Comparison of ENCODE assay signal across 19 cellular contexts in the genomic region with DNA sequence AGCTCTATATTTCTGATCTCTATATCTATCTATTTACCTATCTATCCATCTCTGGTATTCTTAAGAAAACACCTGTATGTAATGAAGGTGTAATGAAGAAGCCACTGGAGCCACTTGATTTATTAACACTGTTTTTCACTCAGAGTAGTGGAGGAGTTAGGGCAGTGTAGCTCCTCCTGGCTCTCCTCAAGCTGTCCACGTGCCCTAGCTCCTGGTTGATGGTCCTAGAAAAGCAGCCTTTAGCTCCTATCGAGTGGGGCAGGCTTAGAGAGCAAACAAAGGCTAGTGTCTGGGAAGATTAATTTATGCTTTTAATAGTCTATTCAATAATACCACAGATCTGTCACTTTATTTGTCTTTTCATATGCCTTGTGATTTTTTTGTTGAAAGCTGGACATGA.
DNase-seq lines count a peak whose midpoint lies in the region; ATAC-seq and FAIRE-seq lines count a peak whose summit lies in the region.
"Had no signal": no experiment of that assay in that cellular context is flagged by ENCODE, and none has a peak within 500 bp of the region (broad histone marks: within the 10 kb centered on the region; RNA-seq: fewer than 3 reads in every experiment).

No MANE protein-coding gene starts in this region.

- no peak overlapping the region for H3K4me3 ChIP-seq in right cardiac atrium (ENCODE audit: low read length)
- H3K4me3 ChIP-seq: A549, SK-N-MC had no signal

- no peak overlapping the region for H3K27ac ChIP-seq in right cardiac atrium (ENCODE audit: low read length)
- H3K27ac ChIP-seq: A549, SK-N-MC had no signal

- intact Hi-C loops in Right ventricle myocardium superior (cut with DNase I) = no loop called here
- intact Hi-C loops in right cardiac atrium (cut with DNase I) = no loop called here

- FAIRE-seq in islet of Langerhans (lab: Jason Lieb, UNC) = peak; percentile 99
- FAIRE-seq: A549 had no signal

- DNase-seq in DMS53 (lab: John Stamatoyannopoulos, UW) = peak; percentile 61
- DNase-seq in NCI-H1092 treated with DMSO at 0.1 percent for 48 hours (lab: John Stamatoyannopoulos, UW) = peak; percentile 48
- peak; percentile 6 for DNase-seq in NCI-H510A (lab: John Stamatoyannopoulos, UW)
- DNase-seq in Right ventricle myocardium superior = no peak
- DNase-seq in SKM-1 (lab: John Stamatoyannopoulos, UW; ENCODE audit: unreplicated experiment) = no peak
- DNase-seq in right cardiac atrium = no peak
- DNase-seq: Calu3; CD4-positive, alpha-beta T cell; H7; KG1; MV-4-11; NCI-H1694; NCI-H2171; NCI-H446 treated with DMSO at 0.1 percent for 48 hours had no signal

- ATAC-seq in GM18873 (IDR thresholded peaks at IDR 0.05; ENCODE audit: low FRiP score, unreplicated experiment) (no peak), Right ventricle myocardium superior (ENCODE audit: poor library complexity) (no peak), right cardiac atrium (no peak)
- ATAC-seq: A549, Panc1 had no signal

- H3K4me1 ChIP-seq in right cardiac atrium (ENCODE audit: control insufficient read depth, insufficient read depth, low read length) = peaks cover 2% of the 10 kb centered on the region
- H3K4me1 ChIP-seq: A549 had no signal

- no peaks in the 10 kb centered on the region for H3K9me3 ChIP-seq in right cardiac atrium (ENCODE audit: control insufficient read depth, low read length)
- H3K9me3 ChIP-seq: A549 had no signal

- 53% methylated on average over 2 of the region's 2 CpGs for WGBS in right cardiac atrium

- no peaks in the 10 kb centered on the region for H3K27me3 ChIP-seq in right cardiac atrium (ENCODE audit: control insufficient read depth, insufficient read depth)

Comparison
In these comparisons a context has a peak if more than half of its experiments do, and no peak if none do; other contexts are left out.
1. DNase-seq: peak in DMS53 (single experiment), NCI-H1092 treated with DMSO at 0.1 percent for 48 hours (single experiment) and NCI-H510A (single experiment); none in Right ventricle myocardium superior (single experiment), SKM-1 (single experiment) and right cardiac atrium (0 of 3).